In the genomic region with DNA sequence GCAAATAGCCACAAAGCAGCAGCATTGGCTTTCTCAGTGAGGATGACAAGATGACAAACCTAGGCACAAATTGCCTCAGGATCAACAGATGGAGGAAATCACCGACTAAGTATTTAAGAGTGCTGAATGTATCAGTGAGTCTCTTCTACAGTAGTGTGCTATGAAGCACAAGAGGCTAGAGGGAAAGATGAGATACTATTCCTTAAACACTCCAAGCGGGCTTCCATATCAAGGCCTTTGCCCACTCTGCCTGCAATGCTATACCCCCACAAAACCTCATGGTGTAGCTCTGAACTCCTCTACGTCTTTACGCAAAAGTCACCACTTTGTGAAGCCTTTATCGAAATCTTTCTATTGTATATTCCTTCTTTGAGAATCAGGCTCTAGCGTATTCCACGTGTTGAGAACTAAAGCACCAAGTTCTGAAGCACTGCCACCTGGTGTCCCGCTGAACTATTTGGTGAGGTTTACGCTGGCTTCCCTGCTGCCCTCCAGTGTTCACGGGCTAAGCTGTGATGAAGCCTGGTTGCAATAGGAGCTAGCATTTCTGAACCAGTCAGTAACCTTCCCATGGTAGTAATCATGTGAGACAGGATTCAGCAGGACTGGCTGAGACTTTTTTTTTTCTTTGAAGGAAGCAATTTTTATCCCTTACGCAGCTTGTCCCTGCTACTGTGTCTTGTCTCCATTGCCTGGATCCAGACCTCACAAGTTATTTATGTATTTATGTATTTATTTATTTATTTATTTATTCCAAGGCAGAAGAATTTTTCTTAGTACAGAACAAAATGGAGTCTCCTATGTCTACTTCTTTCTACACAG, we compare ENCODE assay signal across 8 cellular contexts.
DNase-seq lines count a peak whose midpoint lies in the region; ATAC-seq and TF ChIP-seq lines count a peak whose summit lies in the region.

No MANE protein-coding gene starts in this region.

- H3K4me1 ChIP-seq in testis = peaks cover 4% of the 10 kb centered on the region

- no peak overlapping the region for H3K27ac ChIP-seq in testis

- TF ChIP-seq POLR2A in testis (IDR thresholded peaks at IDR 0.05) = no peak

- H3K9me3 Mint-ChIP-seq in activated CD4-positive, alpha-beta T cell treated with anti-CD3 and anti-CD28 coated beads, Interleukin-2, amount 10 ng/mL, durations not matched to agents 7 days and 5 days = no peaks in the 10 kb centered on the region
- H3K9me3 Mint-ChIP-seq in natural killer cell = no peaks in the 10 kb centered on the region

- no peaks in the 10 kb centered on the region for H3K36me3 ChIP-seq in testis (ENCODE audit: low read depth, missing control alignments)

- H3K4me3 ChIP-seq in epithelial cell of esophagus (ENCODE audit: low read length) (no peak overlapping the region), testis (no peak overlapping the region)

- CTCF ChIA-PET in activated CD4-positive, alpha-beta T cell treated with anti-CD3 and anti-CD28 coated beads, Interleukin-2, amount 10 ng/mL, durations not matched to agents 7 days and 5 days (lab: Charles Lee) = interaction anchor here (0.7 to 1.3 kb wide), 6 partner anchors 16 to 101 kb away, joined by 3 to 5 read pairs (median 4); no protein-coding TSS in a partner anchor

- POLR2A ChIA-PET in activated CD4-positive, alpha-beta T cell treated with anti-CD3 and anti-CD28 coated beads, Interleukin-2, amount 10 ng/mL, durations not matched to agents 7 days and 5 days (lab: Charles Lee) = interaction anchor here (0.6 to 0.7 kb wide), 2 partner anchors 17 to 103 kb away, joined by 3 read pairs; no protein-coding TSS in a partner anchor

- WGBS in testis, 2 donors = 34 to 40% methylated on average over 11 of the region's 11 CpGs

- peak; percentile 18 for DNase-seq in GF-D8 (lab: John Stamatoyannopoulos, UW)
- peak; percentile 75 for DNase-seq in MV-4-11 (lab: John Stamatoyannopoulos, UW)
- DNase-seq in activated CD4-positive, alpha-beta T cell treated with anti-CD3 and anti-CD28 coated beads, Interleukin-2, amount 10 ng/mL, durations not matched to agents 7 days and 5 days = peak; percentile 74
- DNase-seq in epithelial cell of esophagus (ENCODE audit: low read depth) = peak; percentile 90
- peak; percentile 33 for DNase-seq in natural killer cell
- peak; percentile 84 for DNase-seq in testis
- no peak for DNase-seq in GOT3 (lab: John Stamatoyannopoulos, UW)

- H3K36me3 Mint-ChIP-seq in activated CD4-positive, alpha-beta T cell treated with anti-CD3 and anti-CD28 coated beads, Interleukin-2, amount 10 ng/mL, durations not matched to agents 7 days and 5 days (ENCODE audit: low read depth) = no peaks in the 10 kb centered on the region
- no peaks in the 10 kb centered on the region for H3K36me3 Mint-ChIP-seq in natural killer cell

- H3K4me1 Mint-ChIP-seq in activated CD4-positive, alpha-beta T cell treated with anti-CD3 and anti-CD28 coated beads, Interleukin-2, amount 10 ng/mL, durations not matched to agents 7 days and 5 days = peaks cover 56% of the 10 kb centered on the region
- peaks cover 19 to 23% of the 10 kb centered on the region in 2 donors for H3K4me1 Mint-ChIP-seq in natural killer cell

- H3K27me3 ChIP-seq in testis = no peaks in the 10 kb centered on the region

- no peak overlapping the region for H3K4me3 Mint-ChIP-seq in activated CD4-positive, alpha-beta T cell treated with anti-CD3 and anti-CD28 coated beads, Interleukin-2, amount 10 ng/mL, durations not matched to agents 7 days and 5 days
- H3K4me3 Mint-ChIP-seq in natural killer cell = no peak overlapping the region

- H3K9me3 ChIP-seq in testis = no peaks in the 10 kb centered on the region

- ATAC-seq in GM21737 (IDR thresholded peaks at IDR 0.05; ENCODE audit: unreplicated experiment) (peak; percentile 62), natural killer cell (peak; percentile 67 to 93 (median 90))

- intact Hi-C loops in natural killer cell (cut with micrococcal nuclease) = loop anchor here (1.0 kb wide), 1 partner anchor 53 kb away; no protein-coding TSS in a partner anchor
- intact Hi-C loops in testis (cut with DNase I; ENCODE audit: low total_unique reads) = no loop called here

- TF ChIP-seq CTCF in epithelial cell of esophagus (IDR thresholded peaks at IDR 0.05; ENCODE audit: insufficient read depth, low read depth, low read length, missing control alignments) (peak; percentile 96), natural killer cell (IDR thresholded peaks at IDR 0.05) (peak; percentile 58), testis (IDR thresholded peaks at IDR 0.05) (peak in 2 of 3 experiments; percentile 36 to 59)

- H3K27me3 Mint-ChIP-seq in activated CD4-positive, alpha-beta T cell treated with anti-CD3 and anti-CD28 coated beads, Interleukin-2, amount 10 ng/mL, durations not matched to agents 7 days and 5 days = no peaks in the 10 kb centered on the region
- peaks cover 6 to 8% of the 10 kb centered on the region in 2 donors for H3K27me3 Mint-ChIP-seq in natural killer cell (ENCODE audit: low read depth in 2 of 2)

- H3K27ac Mint-ChIP-seq in activated CD4-positive, alpha-beta T cell treated with anti-CD3 and anti-CD28 coated beads, Interleukin-2, amount 10 ng/mL, durations not matched to agents 7 days and 5 days = no peak overlapping the region
- no peak overlapping the region for H3K27ac Mint-ChIP-seq in natural killer cell
